In the genomic region with DNA sequence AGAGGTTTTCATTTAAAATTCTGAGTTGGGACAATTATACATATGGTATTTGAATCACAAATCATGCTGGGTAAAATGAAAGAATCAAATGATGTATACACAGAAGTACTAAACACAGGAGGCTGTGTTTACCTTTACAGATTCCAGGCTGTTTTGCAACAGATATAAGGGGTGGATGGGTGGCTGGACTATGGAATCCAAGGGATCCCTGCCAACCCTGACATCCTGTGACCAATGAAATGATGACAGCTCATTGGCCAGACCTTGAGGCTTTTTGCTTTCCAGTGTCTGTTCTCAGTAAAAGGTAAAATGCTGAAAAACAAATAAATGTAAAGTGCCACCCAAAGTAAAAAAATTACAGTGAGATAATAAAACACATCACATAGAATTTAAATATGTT, we compare ENCODE assay signal across 1 cellular context.
TF ChIP-seq lines count a peak whose summit lies in the region.

No MANE protein-coding gene starts in this region.

TF ChIP-seq in liver, 16 proteins besides CTCF, POLR2A, EP300 and RAD21 (continued from another document):
- TF ChIP-seq, protein P1, sequence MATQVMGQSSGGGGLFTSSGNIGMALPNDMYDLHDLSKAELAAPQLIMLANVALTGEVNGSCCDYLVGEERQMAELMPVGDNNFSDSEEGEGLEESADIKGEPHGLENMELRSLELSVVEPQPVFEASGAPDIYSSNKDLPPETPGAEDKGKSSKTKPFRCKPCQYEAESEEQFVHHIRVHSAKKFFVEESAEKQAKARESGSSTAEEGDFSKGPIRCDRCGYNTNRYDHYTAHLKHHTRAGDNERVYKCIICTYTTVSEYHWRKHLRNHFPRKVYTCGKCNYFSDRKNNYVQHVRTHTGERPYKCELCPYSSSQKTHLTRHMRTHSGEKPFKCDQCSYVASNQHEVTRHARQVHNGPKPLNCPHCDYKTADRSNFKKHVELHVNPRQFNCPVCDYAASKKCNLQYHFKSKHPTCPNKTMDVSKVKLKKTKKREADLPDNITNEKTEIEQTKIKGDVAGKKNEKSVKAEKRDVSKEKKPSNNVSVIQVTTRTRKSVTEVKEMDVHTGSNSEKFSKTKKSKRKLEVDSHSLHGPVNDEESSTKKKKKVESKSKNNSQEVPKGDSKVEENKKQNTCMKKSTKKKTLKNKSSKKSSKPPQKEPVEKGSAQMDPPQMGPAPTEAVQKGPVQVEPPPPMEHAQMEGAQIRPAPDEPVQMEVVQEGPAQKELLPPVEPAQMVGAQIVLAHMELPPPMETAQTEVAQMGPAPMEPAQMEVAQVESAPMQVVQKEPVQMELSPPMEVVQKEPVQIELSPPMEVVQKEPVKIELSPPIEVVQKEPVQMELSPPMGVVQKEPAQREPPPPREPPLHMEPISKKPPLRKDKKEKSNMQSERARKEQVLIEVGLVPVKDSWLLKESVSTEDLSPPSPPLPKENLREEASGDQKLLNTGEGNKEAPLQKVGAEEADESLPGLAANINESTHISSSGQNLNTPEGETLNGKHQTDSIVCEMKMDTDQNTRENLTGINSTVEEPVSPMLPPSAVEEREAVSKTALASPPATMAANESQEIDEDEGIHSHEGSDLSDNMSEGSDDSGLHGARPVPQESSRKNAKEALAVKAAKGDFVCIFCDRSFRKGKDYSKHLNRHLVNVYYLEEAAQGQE (IDR thresholded peaks at IDR 0.05): no peak
- TF ChIP-seq HNF4A (conservative IDR thresholded peaks at IDR 0.05): peak; percentile 39 to 56
TF ChIP-seq in liver: peak in this region for 4.
